9 cellular contexts compared by ENCODE assay signal in the genomic region with DNA sequence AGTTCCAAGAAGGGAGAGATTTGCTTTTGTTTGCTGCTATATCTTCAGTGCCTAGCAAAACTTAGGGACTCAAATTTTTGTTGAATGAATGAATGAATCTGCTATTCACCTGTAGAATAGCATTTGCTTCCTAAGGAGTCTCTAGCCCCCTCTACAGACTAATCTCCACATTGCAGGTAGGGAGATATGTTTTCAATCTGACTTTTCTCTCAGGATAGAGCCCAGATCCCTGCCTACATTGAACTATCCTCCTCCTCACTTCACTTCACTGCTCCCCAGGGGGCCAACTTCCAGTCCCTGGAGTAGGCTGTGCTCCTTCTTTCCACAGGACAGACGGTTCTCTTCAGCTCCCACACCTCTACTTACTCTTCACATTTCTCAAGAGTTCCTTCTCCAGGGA.
DNase-seq lines count a peak whose midpoint lies in the region; ATAC-seq and TF ChIP-seq lines count a peak whose summit lies in the region.
"Had no signal": no experiment of that assay in that cellular context is flagged by ENCODE, and none has a peak within 500 bp of the region (broad histone marks: within the 10 kb centered on the region; RNA-seq: fewer than 3 reads in every experiment).

No MANE protein-coding gene starts in this region.

- no peak overlapping the region for H3K27ac ChIP-seq in PC-3 (ENCODE audit: low read length)
- H3K27ac ChIP-seq in psoas muscle: no peak overlapping the region

- H3K9me3 ChIP-seq in BE2C (no peaks in the 10 kb centered on the region), PC-3 (ENCODE audit: low read length) (no peaks in the 10 kb centered on the region), psoas muscle (no peaks in the 10 kb centered on the region)

- 18 to 38% (median 30%) methylated on average over 1 of the region's 1 CpG for WGBS in psoas muscle, 3 donors

- H3K4me3 ChIP-seq in BE2C (ENCODE audit: low read depth, low read length) (no peak overlapping the region), PC-3 (ENCODE audit: low read length) (no peak overlapping the region), psoas muscle (no peak overlapping the region)

- ATAC-seq in GM21528 (IDR thresholded peaks at IDR 0.05; ENCODE audit: low FRiP score, unreplicated experiment) (peak; percentile 68), PC-3 (peak; percentile 42), psoas muscle (no peak), HG02973 (IDR thresholded peaks at IDR 0.05; ENCODE audit: unreplicated experiment) (no peak)
- ATAC-seq: activated T-helper 17 cell treated with anti-CD3 and anti-CD28 coated beads, Interleukin-2, amount 50 U/mL, for 72 hours had no signal

- H4K20me1 ChIP-seq in PC-3 (ENCODE audit: low read length): no peaks in the 10 kb centered on the region

- H3F3A ChIP-seq in PC-3 (ENCODE audit: low read length, unreplicated experiment): peaks cover 2% of the 10 kb centered on the region

- DNase-seq in BE2C (no peak), PC-3 (peak; percentile 79), fibroblast of the conjunctiva (ENCODE audit: low read depth) (peak; percentile 30), psoas muscle (no peak), midbrain (lab: John Stamatoyannopoulos, UW) (no peak), GOT3 (lab: John Stamatoyannopoulos, UW) (no peak)

- TF ChIP-seq CTCF in BE2C (IDR thresholded peaks at IDR 0.05; ENCODE audit: low read depth, low read length): peak; percentile 40
- peak; percentile 74 for TF ChIP-seq CTCF in PC-3 (conservative IDR thresholded peaks at IDR 0.05; ENCODE audit: low read depth, low read length)
- no peak for TF ChIP-seq CTCF in psoas muscle (IDR thresholded peaks at IDR 0.05)

- no peaks in the 10 kb centered on the region for H3K36me3 ChIP-seq in BE2C
- H3K36me3 ChIP-seq in PC-3 (ENCODE audit: low read depth, low read length): no peaks in the 10 kb centered on the region
- H3K36me3 ChIP-seq in psoas muscle (ENCODE audit: insufficient read depth in 1 of 2, low read depth in 1 of 2): no peaks in the 10 kb centered on the region

- H3K27me3 ChIP-seq in BE2C: peaks cover 9% of the 10 kb centered on the region; the same call in 1 of the 2 replicates
- H3K27me3 ChIP-seq in PC-3 (ENCODE audit: low read length): no peaks in the 10 kb centered on the region
- no peaks in the 10 kb centered on the region for H3K27me3 ChIP-seq in psoas muscle (ENCODE audit: insufficient read depth in 3 of 3, low read length in 2 of 3)

- no peak overlapping the region for H3K4me2 ChIP-seq in PC-3 (ENCODE audit: low read length)

- H3K9ac ChIP-seq in PC-3 (ENCODE audit: low read length): no peak overlapping the region

- intact Hi-C loops in PC-3 (cut with micrococcal nuclease): loop anchor here (5.0 kb wide), 3 partner anchors 82 to 152 kb away; partner anchors contain the start of gene PTX3
- intact Hi-C loops in psoas muscle (cut with DNase I): no loop called here

- POLR2A ChIA-PET in PC-3 (lab: Charles Lee; ENCODE audit: unreplicated experiment): no interaction called here

- no peaks in the 10 kb centered on the region for H3K9me2 ChIP-seq in PC-3 (replicated peaks; ENCODE audit: low read length)

- H3K4me1 ChIP-seq in BE2C (no peaks in the 10 kb centered on the region), PC-3 (ENCODE audit: insufficient read depth, low read length) (peaks cover 11% of the 10 kb centered on the region), psoas muscle (no peaks in the 10 kb centered on the region)

- CTCF ChIA-PET in PC-3 (lab: Charles Lee): no interaction called here

- H3K79me2 ChIP-seq in PC-3 (ENCODE audit: low read length): no peaks in the 10 kb centered on the region

- no TSS peak for BruUV-seq in PC-3 (replicated peaks; lab: Mats Ljungman, UMichigan)

- no peak overlapping the region for H2AFZ ChIP-seq in PC-3 (ENCODE audit: low read length)

Comparison
In these comparisons a context has a peak if more than half of its experiments do, and no peak if none do; other contexts are left out.
1. DNase-seq: peak in PC-3 (single experiment) and fibroblast of the conjunctiva (single experiment); none in BE2C (single experiment), psoas muscle (0 of 2), midbrain (single experiment) and GOT3 (single experiment).
2. ATAC-seq: peak in GM21528 (single experiment) and PC-3 (single experiment); none in psoas muscle (0 of 4) and HG02973 (single experiment).